Comparison of ENCODE assay signal across 19 cellular contexts in genomic region chr10:119116326-119116951, GRCh38. TPM values are rescaled to one million over a fixed set of nuclear protein-coding genes. Genes with fewer than 3 reads are reported as not detected.
DNase-seq lines count a peak whose midpoint lies in the region; ATAC-seq and TF ChIP-seq lines count a peak whose summit lies in the region.
"Had no signal": no experiment of that assay in that cellular context is flagged by ENCODE, and none has a peak within 500 bp of the region (broad histone marks: within the 10 kb centered on the region; RNA-seq: fewer than 3 reads in every experiment).

No MANE protein-coding gene starts in this region.

- H3K9me3 ChIP-seq in cardiac muscle cell (ENCODE audit: low read depth) (no peaks in the 10 kb centered on the region), neutrophil (no peaks in the 10 kb centered on the region)
- H3K9me3 ChIP-seq: BLaER1 had no signal

- CTCF ChIA-PET in activated CD8-positive, alpha-beta memory T cell treated with anti-CD3 and anti-CD28 coated beads, Interleukin-2, amount 10 ng/mL, durations not matched to agents 7 days and 5 days (lab: Charles Lee) = interaction anchor here (0.6 to 1.6 kb wide), 2 partner anchors 12 to 178 kb away, joined by 3 to 5 read pairs; no protein-coding TSS in a partner anchor

- no peak overlapping the region for H3K4me3 Mint-ChIP-seq in activated CD8-positive, alpha-beta memory T cell treated with anti-CD3 and anti-CD28 coated beads, Interleukin-2, amount 10 ng/mL, durations not matched to agents 7 days and 5 days
- H3K4me3 Mint-ChIP-seq: CD8-positive, alpha-beta memory T cell; GM23338 had no signal

- peaks cover 19% of the 10 kb centered on the region for H3K36me3 ChIP-seq in cardiac muscle cell
- H3K36me3 ChIP-seq in neutrophil = peaks cover 90% of the 10 kb centered on the region

- TF ChIP-seq CTCF in cardiac muscle cell (IDR thresholded peaks at IDR 0.05; ENCODE audit: low read depth, low read length) (no peak), fibroblast of villous mesenchyme (IDR thresholded peaks at IDR 0.05; ENCODE audit: insufficient read depth, low read depth, low read length) (no peak), neutrophil (IDR thresholded peaks at IDR 0.05) (no peak), GM13977 (IDR thresholded peaks at IDR 0.05; ENCODE audit: extremely low read depth, insufficient read depth, missing control alignments) (no peak)

- H3K4me3 ChIP-seq in cardiac muscle cell (no peak overlapping the region), fibroblast of villous mesenchyme (ENCODE audit: low read depth, low read length) (no peak overlapping the region), neutrophil (ENCODE audit: low read depth in 1 of 2, low read length in 1 of 2) (no peak overlapping the region)
- H3K4me3 ChIP-seq: BLaER1, GM23338, PC-9 had no signal

- peak overlapping the region; percentile 53 for H3K27ac ChIP-seq in cardiac muscle cell
- H3K27ac ChIP-seq in neutrophil = peak overlapping the region; percentile 27
- H3K27ac ChIP-seq: BLaER1, PC-9 had no signal

- intact Hi-C loops in Right ventricle myocardium inferior (cut with DNase I) = no loop called here

- no peaks in the 10 kb centered on the region for H3K27me3 Mint-ChIP-seq in activated CD8-positive, alpha-beta memory T cell treated with anti-CD3 and anti-CD28 coated beads, Interleukin-2, amount 10 ng/mL, durations not matched to agents 7 days and 5 days
- H3K27me3 Mint-ChIP-seq: CD8-positive, alpha-beta memory T cell had no signal

- H3K27me3 ChIP-seq in cardiac muscle cell (no peaks in the 10 kb centered on the region), neutrophil (no peaks in the 10 kb centered on the region)
- H3K27me3 ChIP-seq: BLaER1 had no signal

- no peak for ATAC-seq in Right ventricle myocardium inferior
- no peak for ATAC-seq in activated CD8-positive, alpha-beta memory T cell treated with anti-CD3 and anti-CD28 coated beads, Interleukin-2, amount 10 ng/mL, durations not matched to agents 7 days and 5 days
- ATAC-seq: GM23338, HCT116 had no signal

- H3K9me3 Mint-ChIP-seq in activated CD8-positive, alpha-beta memory T cell treated with anti-CD3 and anti-CD28 coated beads, Interleukin-2, amount 10 ng/mL, durations not matched to agents 7 days and 5 days (ENCODE audit: low read depth) = no peaks in the 10 kb centered on the region
- H3K9me3 Mint-ChIP-seq: CD8-positive, alpha-beta memory T cell; GM23338 had no signal

- no peak overlapping the region for H3K27ac Mint-ChIP-seq in activated CD8-positive, alpha-beta memory T cell treated with anti-CD3 and anti-CD28 coated beads, Interleukin-2, amount 10 ng/mL, durations not matched to agents 7 days and 5 days
- H3K27ac Mint-ChIP-seq: GM23338 had no signal

- H3K4me1 ChIP-seq in cardiac muscle cell (ENCODE audit: low read depth) (peaks cover 3% of the 10 kb centered on the region), neutrophil (ENCODE audit: control insufficient read depth in 1 of 2, insufficient read depth in 1 of 2, low read depth in 1 of 2, low read length in 1 of 2) (peaks cover 22 to 27% of the 10 kb centered on the region in 2 experiments)

- peaks cover 55% of the 10 kb centered on the region for H3K36me3 Mint-ChIP-seq in activated CD8-positive, alpha-beta memory T cell treated with anti-CD3 and anti-CD28 coated beads, Interleukin-2, amount 10 ng/mL, durations not matched to agents 7 days and 5 days

- in situ Hi-C loops in GM13977 (cut with MboI; ENCODE audit: low pct_unique_long_range_greater_than_20kb, low sequenced_read_pairs, unreplicated experiment) = no loop called here

- H3K4me1 Mint-ChIP-seq in activated CD8-positive, alpha-beta memory T cell treated with anti-CD3 and anti-CD28 coated beads, Interleukin-2, amount 10 ng/mL, durations not matched to agents 7 days and 5 days = peaks cover 28% of the 10 kb centered on the region
- H3K4me1 Mint-ChIP-seq: GM23338 had no signal

- DNase-seq in cardiac muscle cell (ENCODE audit: low read depth in 1 of 2, low spot score in 1 of 2) = peak in 1 of 2 donors; percentile 69
- DNase-seq in Right ventricle myocardium inferior (ENCODE audit: missing footprints) = no peak
- peak; percentile 53 for DNase-seq in fibroblast of villous mesenchyme (ENCODE audit: low read depth)
- no peak for DNase-seq in GM13977 (ENCODE audit: low spot score)
- DNase-seq in activated CD4-positive, alpha-beta T cell treated with anti-CD3 and anti-CD28 coated beads for 4 hours = no peak
- DNase-seq in activated CD8-positive, alpha-beta memory T cell treated with anti-CD3 and anti-CD28 coated beads, Interleukin-2, amount 10 ng/mL, durations not matched to agents 7 days and 5 days = no peak
- no peak for DNase-seq in DMS79 (lab: John Stamatoyannopoulos, UW)
- DNase-seq: 8988T; CD8-positive, alpha-beta memory T cell; GF-D8; KBM-7; NCI-H1436; NCI-H2029 treated with DMSO at 0.1 percent for 48 hours; NCI-H510A treated with DMSO at 0.1 percent for 48 hours; PC-9 had no signal

RNA-seq across cellular contexts. Expression of gene DENND10, which starts 12.5 kb away (rescaled TPM):
- total RNA-seq in cardiac muscle cell (41.9 and 52.3 TPM in 2 replicates), Right ventricle myocardium inferior (20.2 TPM), fibroblast of villous mesenchyme (71.2 and 94.6 TPM in 2 replicates)
- 73.3 and 77.4 TPM in 2 replicates for polyA plus RNA-seq in cardiac muscle cell
- 10 to 100 TPM; 41.2 to 47.4 TPM for total RNA-seq in activated CD8-positive, alpha-beta memory T cell treated with anti-CD3 and anti-CD28 coated beads, Interleukin-2, amount 10 ng/mL, durations not matched to agents 7 days and 5 days

RNA-seq across cellular contexts. Expression of gene EIF3A, which starts 35.8 kb away (rescaled TPM):
- 64.2 and 140 TPM in 2 replicates for total RNA-seq in cardiac muscle cell
- polyA plus RNA-seq in cardiac muscle cell = 56.7 and 73.9 TPM in 2 replicates
- 88.7 TPM for total RNA-seq in Right ventricle myocardium inferior
- 95.7 and 119 TPM in 2 replicates for total RNA-seq in fibroblast of villous mesenchyme
- total RNA-seq in activated CD8-positive, alpha-beta memory T cell treated with anti-CD3 and anti-CD28 coated beads, Interleukin-2, amount 10 ng/mL, durations not matched to agents 7 days and 5 days = 100 to 1,000 TPM; 131 to 162 TPM

RNA-seq across cellular contexts. Expression of gene SFXN4, which starts 49.1 kb away (rescaled TPM):
- total RNA-seq in cardiac muscle cell (21.4 and 25.9 TPM in 2 replicates), Right ventricle myocardium inferior (42.0 TPM), fibroblast of villous mesenchyme (11.3 and 13.0 TPM in 2 replicates)
- 51.5 and 53.2 TPM in 2 replicates for polyA plus RNA-seq in cardiac muscle cell
- 10 to 100 TPM; 29.9 to 33.4 TPM for total RNA-seq in activated CD8-positive, alpha-beta memory T cell treated with anti-CD3 and anti-CD28 coated beads, Interleukin-2, amount 10 ng/mL, durations not matched to agents 7 days and 5 days
